Comparison of ENCODE assay signal across 15 cellular contexts in genomic region chr10:1532636-1533035, GRCh38.
DNase-seq lines count a peak whose midpoint lies in the region; ATAC-seq and TF ChIP-seq lines count a peak whose summit lies in the region.
"Had no signal": no experiment of that assay in that cellular context is flagged by ENCODE, and none has a peak within 500 bp of the region (broad histone marks: within the 10 kb centered on the region; RNA-seq: fewer than 3 reads in every experiment).

No MANE protein-coding gene starts in this region.

- H3K4me1 ChIP-seq in BLaER1 (peaks cover 37% of the 10 kb centered on the region), DND-41 (ENCODE audit: insufficient read depth, low read length) (peaks cover 44% of the 10 kb centered on the region)

- no peak overlapping the region for H3K27ac Mint-ChIP-seq in effector memory CD8-positive, alpha-beta T cell
- H3K27ac Mint-ChIP-seq: B cell; CD8-positive, alpha-beta T cell; GM23338 had no signal

- H3K27ac ChIP-seq in BLaER1 = no peak overlapping the region
- H3K27ac ChIP-seq in DND-41 (ENCODE audit: low read length) = peak overlapping the region; percentile 15

- no peaks in the 10 kb centered on the region for H3K36me3 ChIP-seq in BLaER1
- peaks cover 45% of the 10 kb centered on the region for H3K36me3 ChIP-seq in DND-41 (ENCODE audit: insufficient read depth, low read length)

- DNase-seq in DND-41 (no peak), mesenteric fat pad (ENCODE audit: low spot score) (peak; percentile 55), posterior vena cava (ENCODE audit: low spot score) (peak; percentile 71), omental fat pad (ENCODE audit: low spot score) (no peak), NCI-H2196 treated with DMSO at 0.1 percent for 48 hours (lab: John Stamatoyannopoulos, UW; ENCODE audit: unreplicated experiment) (no peak)
- no peak for DNase-seq in effector memory CD8-positive, alpha-beta T cell
- DNase-seq: CD8-positive, alpha-beta T cell; DMS153; DMS79 treated with DMSO at 0.1 percent for 48 hours; GDM1; H7 had no signal

- H3K4me1 Mint-ChIP-seq in effector memory CD8-positive, alpha-beta T cell (ENCODE audit: low read depth in 2 of 2) = no peaks in the 10 kb centered on the region
- H3K4me1 Mint-ChIP-seq: B cell, CD14-positive monocyte had no signal

- H3K4me2 ChIP-seq in BLaER1 = peak overlapping the region; percentile 86
- H3K4me2 ChIP-seq in DND-41 (ENCODE audit: insufficient read depth, low read length) = no peak overlapping the region
- H3K4me2 ChIP-seq: GM23338 had no signal

- H3K9me3 ChIP-seq in BLaER1 = peaks cover 4% of the 10 kb centered on the region; the same call in 1 of the 2 replicates
- H3K9me3 ChIP-seq in DND-41 (ENCODE audit: insufficient read depth, low read length, severe bottlenecking) = no peaks in the 10 kb centered on the region

- no peaks in the 10 kb centered on the region for H3K36me3 Mint-ChIP-seq in effector memory CD8-positive, alpha-beta T cell (ENCODE audit: insufficient read depth)
- H3K36me3 Mint-ChIP-seq: CD14-positive monocyte; CD8-positive, alpha-beta T cell had no signal

- intact Hi-C loops in posterior vena cava (cut with DNase I) = no loop called here

- no peaks in the 10 kb centered on the region for H3K27me3 ChIP-seq in BLaER1
- H3K27me3 ChIP-seq in DND-41 (ENCODE audit: insufficient read depth, low read length, poor library complexity) = no peaks in the 10 kb centered on the region

- no peak overlapping the region for H2AFZ ChIP-seq in DND-41 (ENCODE audit: low read depth, low read length)
- H2AFZ ChIP-seq: GM23338 had no signal

- TF ChIP-seq CTCF in DND-41 (IDR thresholded peaks at IDR 0.05; ENCODE audit: borderline replicate concordance, extremely low read depth, low read length, poor library complexity, severe bottlenecking) = no peak
- no peak for TF ChIP-seq CTCF in omental fat pad (IDR thresholded peaks at IDR 0.05)

- H3K79me2 ChIP-seq in DND-41 (ENCODE audit: insufficient read depth, low read length) = peaks cover 76% of the 10 kb centered on the region

- H3K4me3 ChIP-seq in BLaER1 (no peak overlapping the region), DND-41 (ENCODE audit: low read depth in 1 of 2, low read length in 2 of 2) (no peak overlapping the region)
- H3K4me3 ChIP-seq: GM23338 had no signal

- peaks cover 31% of the 10 kb centered on the region; the same call in 1 of the 2 replicates for H4K20me1 ChIP-seq in BLaER1
- H4K20me1 ChIP-seq in DND-41 (ENCODE audit: insufficient read depth, low read length) = no peaks in the 10 kb centered on the region

- no peak for ATAC-seq in DND-41 (ENCODE audit: insufficient read depth, low read depth)
- no peak for ATAC-seq in effector memory CD8-positive, alpha-beta T cell (replicated peaks)
- ATAC-seq in omental fat pad (ENCODE audit: low FRiP score) = no peak
- ATAC-seq: CD8-positive, alpha-beta T cell; GM23338 had no signal

- no peaks in the 10 kb centered on the region for H3K9me3 Mint-ChIP-seq in effector memory CD8-positive, alpha-beta T cell
- H3K9me3 Mint-ChIP-seq: CD8-positive, alpha-beta T cell; GM23338 had no signal

- H3K27me3 Mint-ChIP-seq in effector memory CD8-positive, alpha-beta T cell = peaks cover 36 to 60% of the 10 kb centered on the region in 2 donors

- H3K4me3 Mint-ChIP-seq in effector memory CD8-positive, alpha-beta T cell = no peak overlapping the region
- H3K4me3 Mint-ChIP-seq: B cell; CD14-positive monocyte; CD8-positive, alpha-beta T cell; GM23338 had no signal

- H3K9ac ChIP-seq in BLaER1 (no peak overlapping the region), DND-41 (ENCODE audit: low read depth, low read length) (no peak overlapping the region)

Comparison
In these comparisons a context has a peak if more than half of its experiments do, and no peak if none do; other contexts are left out.
1. DNase-seq: peak in mesenteric fat pad (single experiment) and posterior vena cava (single experiment); none in DND-41 (single experiment), effector memory CD8-positive, alpha-beta T cell (0 of 3), omental fat pad (single experiment) and NCI-H2196 treated with DMSO at 0.1 percent for 48 hours (single experiment).